ENCODE assay signal across 8 cellular contexts in the genomic region with DNA sequence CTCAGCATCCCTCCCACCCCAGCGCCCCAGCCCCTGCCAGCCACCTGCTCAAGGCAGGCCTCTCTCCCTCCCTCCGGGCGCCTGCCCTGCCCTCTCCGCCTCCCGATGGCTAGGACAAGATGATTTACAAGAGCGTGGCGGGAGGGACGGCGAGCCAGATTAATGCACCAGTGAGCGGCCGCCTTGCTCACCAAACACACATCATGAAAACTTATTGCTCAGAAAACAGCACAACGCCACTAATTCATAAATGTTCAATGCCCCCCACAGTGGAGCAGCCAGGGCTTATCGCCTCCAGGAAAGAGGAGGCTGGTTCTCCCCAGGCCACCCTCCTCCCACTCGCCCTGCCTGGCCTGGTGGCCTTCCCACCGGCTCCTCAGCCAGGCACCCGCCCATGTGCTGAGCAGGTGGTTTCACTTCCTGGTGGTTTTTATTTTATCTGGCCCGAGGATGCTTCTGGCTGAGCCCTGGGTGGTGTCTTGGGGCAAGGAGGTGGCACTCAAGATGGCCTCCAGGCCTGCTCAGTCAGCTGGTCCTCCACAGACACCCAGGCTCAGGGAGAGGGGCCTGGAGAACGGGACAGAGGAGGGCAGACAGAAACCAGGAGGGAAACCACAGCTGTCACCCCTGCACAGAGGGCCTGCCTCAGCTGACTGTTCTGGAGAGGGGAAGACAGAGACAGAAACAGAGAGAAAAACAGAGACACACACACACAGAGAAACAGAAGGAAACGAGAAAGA.
DNase-seq lines count a peak whose midpoint lies in the region; ATAC-seq and TF ChIP-seq lines count a peak whose summit lies in the region.

No MANE protein-coding gene starts in this region.

- ATAC-seq in DND-41 (ENCODE audit: insufficient read depth, low read depth), result peak; percentile 30
- ATAC-seq in GM19452 (IDR thresholded peaks at IDR 0.05; ENCODE audit: unreplicated experiment), result peak; percentile 50

- peaks cover 14% of the 10 kb centered on the region; the same call in 1 of the 2 replicates for H4K20me1 ChIP-seq in DND-41 (ENCODE audit: insufficient read depth, low read length)

- H3K9me3 ChIP-seq in DND-41 (ENCODE audit: insufficient read depth, low read length, severe bottlenecking) (no peaks in the 10 kb centered on the region), vagina (no peaks in the 10 kb centered on the region), WERI-Rb-1 (ENCODE audit: severe bottlenecking) (no peaks in the 10 kb centered on the region)
- H3K9me3 ChIP-seq in effector memory CD4-positive, alpha-beta T cell (ENCODE audit: control insufficient read depth, low read length), result no peaks in the 10 kb centered on the region

- no peak for TF ChIP-seq CTCF in DND-41 (IDR thresholded peaks at IDR 0.05; ENCODE audit: borderline replicate concordance, extremely low read depth, low read length, poor library complexity, severe bottlenecking)
- no peak for TF ChIP-seq CTCF in vagina (IDR thresholded peaks at IDR 0.05)
- TF ChIP-seq CTCF in WERI-Rb-1 (IDR thresholded peaks at IDR 0.05; ENCODE audit: low read depth, low read length), result no peak

- H3K27ac ChIP-seq in DND-41 (ENCODE audit: low read length) (peak overlapping the region; percentile 52), vagina (no peak overlapping the region), WERI-Rb-1 (no peak overlapping the region)
- no peak overlapping the region for H3K27ac ChIP-seq in effector memory CD4-positive, alpha-beta T cell (ENCODE audit: insufficient read depth, low read length, poor library complexity, severe bottlenecking)

- no peak overlapping the region for H2AFZ ChIP-seq in DND-41 (ENCODE audit: low read depth, low read length)

- H3K36me3 ChIP-seq in DND-41 (ENCODE audit: insufficient read depth, low read length) (no peaks in the 10 kb centered on the region), vagina (no peaks in the 10 kb centered on the region), WERI-Rb-1 (no peaks in the 10 kb centered on the region)
- no peaks in the 10 kb centered on the region for H3K36me3 ChIP-seq in effector memory CD4-positive, alpha-beta T cell (ENCODE audit: control insufficient read depth, insufficient read depth, low read length)

- peak; percentile 53 for DNase-seq in DND-41
- peak; percentile 45 for DNase-seq in NCI-H1417 treated with DMSO at 0.1 percent for 48 hours (lab: John Stamatoyannopoulos, UW)
- peak; percentile 35 for DNase-seq in kidney tubule cell (ENCODE audit: low spot score)
- no peak for DNase-seq in vagina (ENCODE audit: extremely low spot score in 2 of 2)
- no peak for DNase-seq in effector memory CD4-positive, alpha-beta T cell
- DNase-seq in WERI-Rb-1, result no peak
- DNase-seq in COLO829 (ENCODE audit: low spot score), result no peak

- intact Hi-C loops in vagina (cut with DNase I), result loop anchor here (10.0 kb wide), 2 partner anchors 154 to 384 kb away; a partner anchor contains a TSS

- no peak overlapping the region for H3K9ac ChIP-seq in DND-41 (ENCODE audit: low read depth, low read length)

- H3K79me2 ChIP-seq in DND-41 (ENCODE audit: insufficient read depth, low read length), result no peaks in the 10 kb centered on the region

- H3K4me3 ChIP-seq in DND-41 (ENCODE audit: low read depth in 1 of 2, low read length in 2 of 2), result no peak overlapping the region
- H3K4me3 ChIP-seq in vagina, result no peak overlapping the region
- H3K4me3 ChIP-seq in effector memory CD4-positive, alpha-beta T cell (ENCODE audit: insufficient read depth, low read depth, low read length, poor library complexity, severe bottlenecking), result no peak overlapping the region
- no peak overlapping the region for H3K4me3 ChIP-seq in WERI-Rb-1 (ENCODE audit: low read depth, low read length)

- TF ChIP-seq POLR2A in vagina (IDR thresholded peaks at IDR 0.05), result no peak

- H3K4me2 ChIP-seq in DND-41 (ENCODE audit: insufficient read depth, low read length), result no peak overlapping the region

- H3K27me3 ChIP-seq in DND-41 (ENCODE audit: insufficient read depth, low read length, poor library complexity), result peaks cover 13% of the 10 kb centered on the region
- H3K27me3 ChIP-seq in vagina, result no peaks in the 10 kb centered on the region
- no peaks in the 10 kb centered on the region for H3K27me3 ChIP-seq in effector memory CD4-positive, alpha-beta T cell (replicated peaks; ENCODE audit: control insufficient read depth, insufficient read depth, low read length, poor library complexity, severe bottlenecking)
- H3K27me3 ChIP-seq in WERI-Rb-1 (ENCODE audit: insufficient read depth, low read depth, severe bottlenecking), result no peaks in the 10 kb centered on the region

- H3K4me1 ChIP-seq in DND-41 (ENCODE audit: insufficient read depth, low read length) (peaks cover 57% of the 10 kb centered on the region), vagina (peaks cover 27% of the 10 kb centered on the region)
- peaks cover 28% of the 10 kb centered on the region for H3K4me1 ChIP-seq in effector memory CD4-positive, alpha-beta T cell (ENCODE audit: control insufficient read depth, insufficient read depth, low read length, poor library complexity, severe bottlenecking)

Comparison
In these comparisons a context has a peak if more than half of its experiments do, and no peak if none do; other contexts are left out.
1. DNase-seq: peak in DND-41 (single experiment), NCI-H1417 treated with DMSO at 0.1 percent for 48 hours (single experiment) and kidney tubule cell (single experiment); none in vagina (0 of 2), effector memory CD4-positive, alpha-beta T cell (0 of 3), WERI-Rb-1 (single experiment) and COLO829 (single experiment).